ENCODE assay signal across 10 cellular contexts in genomic region chrX:134237363-134237702, GRCh38. TPM values are rescaled to one million over a fixed set of nuclear protein-coding genes. Genes with fewer than 3 reads are reported as not detected.
A peak's percentile ranks its signal among the peaks of the same experiment; 100 is the strongest.
DNase-seq lines count a peak whose midpoint lies in the region; ATAC-seq and TF ChIP-seq lines count a peak whose summit lies in the region.
"Had no signal": no experiment of that assay in that cellular context is flagged by ENCODE, and none has a peak within 500 bp of the region (broad histone marks: within the 10 kb centered on the region; RNA-seq: fewer than 3 reads in every experiment).

No MANE protein-coding gene starts in this region.

- no peak overlapping the region for H3K27ac Mint-ChIP-seq in activated naive CD8-positive, alpha-beta T cell treated with anti-CD3 and anti-CD28 coated beads, Interleukin-2, amount 10 ng/mL, durations not matched to agents 7 days and 5 days
- no peak overlapping the region for H3K27ac Mint-ChIP-seq in activated naive CD8-positive, alpha-beta T cell treated with anti-CD3 and anti-CD28 coated beads, Interleukin-2, amount 50 U/mL, for 24 hours
- H3K27ac Mint-ChIP-seq in mesothelial cell of epicardium = no peak overlapping the region
- H3K27ac Mint-ChIP-seq in CD4-positive, alpha-beta memory T cell = no peak overlapping the region
- H3K27ac Mint-ChIP-seq: T-helper 17 cell had no signal

- peak overlapping the region; percentile 57 for H3K4me3 ChIP-seq in ectodermal cell (ENCODE audit: insufficient read depth, low read depth, low read length)
- peak overlapping the region; percentile 43 for H3K4me3 ChIP-seq in upper lobe of right lung
- H3K4me3 ChIP-seq in CD4-positive, alpha-beta memory T cell (ENCODE audit: low read length in 2 of 2) = no peak overlapping the region

- POLR2A ChIA-PET in activated naive CD8-positive, alpha-beta T cell treated with anti-CD3 and anti-CD28 coated beads, Interleukin-2, amount 10 ng/mL, durations not matched to agents 7 days and 5 days (lab: Charles Lee) = no interaction called here
- POLR2A ChIA-PET in CD4-positive, alpha-beta memory T cell (lab: Charles Lee; ENCODE audit: partially characterized antibody) = no interaction called here

- H3K9me3 ChIP-seq in ectodermal cell (ENCODE audit: control insufficient read depth, low read length) (no peaks in the 10 kb centered on the region), upper lobe of right lung (no peaks in the 10 kb centered on the region)
- no peaks in the 10 kb centered on the region for H3K9me3 ChIP-seq in CD4-positive, alpha-beta memory T cell (ENCODE audit: control insufficient read depth in 1 of 2, low read length in 2 of 2)

- no peak overlapping the region for H3K4me3 Mint-ChIP-seq in activated naive CD8-positive, alpha-beta T cell treated with anti-CD3 and anti-CD28 coated beads, Interleukin-2, amount 10 ng/mL, durations not matched to agents 7 days and 5 days
- no peak overlapping the region for H3K4me3 Mint-ChIP-seq in activated naive CD8-positive, alpha-beta T cell treated with anti-CD3 and anti-CD28 coated beads, Interleukin-2, amount 50 U/mL, for 24 hours
- peak overlapping the region; percentile 59 for H3K4me3 Mint-ChIP-seq in mesothelial cell of epicardium
- peak overlapping the region in 2 of 8 donors; percentile 1 to 23 for H3K4me3 Mint-ChIP-seq in CD4-positive, alpha-beta memory T cell
- H3K4me3 Mint-ChIP-seq: central memory CD8-positive, alpha-beta T cell; T-helper 17 cell had no signal

- CTCF ChIA-PET in CD4-positive, alpha-beta memory T cell (lab: Charles Lee; ENCODE audit: partially characterized antibody) = no interaction called here

- intact Hi-C loops in upper lobe of right lung (cut with DNase I) = no loop called here
- intact Hi-C loops in CD4-positive, alpha-beta memory T cell (cut with micrococcal nuclease) = no loop called here

- peaks cover 7% of the 10 kb centered on the region for H3K4me1 Mint-ChIP-seq in activated naive CD8-positive, alpha-beta T cell treated with anti-CD3 and anti-CD28 coated beads, Interleukin-2, amount 10 ng/mL, durations not matched to agents 7 days and 5 days
- H3K4me1 Mint-ChIP-seq in activated naive CD8-positive, alpha-beta T cell treated with anti-CD3 and anti-CD28 coated beads, Interleukin-2, amount 50 U/mL, for 24 hours = peaks cover 6% of the 10 kb centered on the region
- H3K4me1 Mint-ChIP-seq in mesothelial cell of epicardium = peaks cover 5% of the 10 kb centered on the region
- H3K4me1 Mint-ChIP-seq in CD4-positive, alpha-beta memory T cell = peaks cover 0 to 5% (median 0%) of the 10 kb centered on the region in 4 donors
- H3K4me1 Mint-ChIP-seq: central memory CD8-positive, alpha-beta T cell; T-helper 17 cell had no signal

- 0 to 1% methylated on average over 20 to 23 of the region's 23 CpGs for WGBS in ectodermal cell, 2 experiments

- TF ChIP-seq CTCF in mesothelial cell of epicardium (IDR thresholded peaks at IDR 0.05; ENCODE audit: unreplicated experiment) (no peak), upper lobe of right lung (IDR thresholded peaks at IDR 0.05) (no peak)

- peak; percentile 21 for DNase-seq in activated naive CD8-positive, alpha-beta T cell treated with anti-CD3 and anti-CD28 coated beads, Interleukin-2, amount 10 ng/mL, durations not matched to agents 7 days and 5 days
- DNase-seq in activated naive CD8-positive, alpha-beta T cell treated with anti-CD3 and anti-CD28 coated beads, Interleukin-2, amount 50 U/mL, for 24 hours = no peak
- no peak for DNase-seq in mesothelial cell of epicardium (ENCODE audit: low spot score in 2 of 2, unreplicated experiment in 2 of 2)
- no peak for DNase-seq in upper lobe of right lung
- DNase-seq in CD4-positive, alpha-beta memory T cell = no peak
- DNase-seq in NCI-H2107 treated with DMSO at 0.1 percent for 48 hours (lab: John Stamatoyannopoulos, UW; ENCODE audit: unreplicated experiment) = no peak
- DNase-seq: T-helper 17 cell had no signal

- ATAC-seq in activated naive CD8-positive, alpha-beta T cell treated with anti-CD3 and anti-CD28 coated beads, Interleukin-2, amount 10 ng/mL, durations not matched to agents 7 days and 5 days (ENCODE audit: low read depth) = no peak
- ATAC-seq in activated naive CD8-positive, alpha-beta T cell treated with anti-CD3 and anti-CD28 coated beads, Interleukin-2, amount 50 U/mL, for 24 hours = no peak
- no peak for ATAC-seq in upper lobe of right lung
- no peak for ATAC-seq in GM21360 (IDR thresholded peaks at IDR 0.05; ENCODE audit: unreplicated experiment)
- ATAC-seq: T-helper 17 cell had no signal

- H3K36me3 ChIP-seq in ectodermal cell (ENCODE audit: control insufficient read depth, insufficient read depth, low read length) = no peaks in the 10 kb centered on the region
- H3K36me3 ChIP-seq in upper lobe of right lung = no peaks in the 10 kb centered on the region
- no peaks in the 10 kb centered on the region for H3K36me3 ChIP-seq in CD4-positive, alpha-beta memory T cell (ENCODE audit: insufficient read depth, low read length)

- no peaks in the 10 kb centered on the region for H3K9me3 Mint-ChIP-seq in activated naive CD8-positive, alpha-beta T cell treated with anti-CD3 and anti-CD28 coated beads, Interleukin-2, amount 10 ng/mL, durations not matched to agents 7 days and 5 days
- H3K9me3 Mint-ChIP-seq in activated naive CD8-positive, alpha-beta T cell treated with anti-CD3 and anti-CD28 coated beads, Interleukin-2, amount 50 U/mL, for 24 hours = no peaks in the 10 kb centered on the region
- peaks cover 3% of the 10 kb centered on the region for H3K9me3 Mint-ChIP-seq in mesothelial cell of epicardium
- H3K9me3 Mint-ChIP-seq in CD4-positive, alpha-beta memory T cell = no peaks in the 10 kb centered on the region
- H3K9me3 Mint-ChIP-seq: central memory CD8-positive, alpha-beta T cell had no signal

- no peaks in the 10 kb centered on the region for H3K36me3 Mint-ChIP-seq in activated naive CD8-positive, alpha-beta T cell treated with anti-CD3 and anti-CD28 coated beads, Interleukin-2, amount 10 ng/mL, durations not matched to agents 7 days and 5 days
- H3K36me3 Mint-ChIP-seq in activated naive CD8-positive, alpha-beta T cell treated with anti-CD3 and anti-CD28 coated beads, Interleukin-2, amount 50 U/mL, for 24 hours (ENCODE audit: low read depth) = no peaks in the 10 kb centered on the region
- no peaks in the 10 kb centered on the region for H3K36me3 Mint-ChIP-seq in mesothelial cell of epicardium
- H3K36me3 Mint-ChIP-seq in CD4-positive, alpha-beta memory T cell = no peaks in the 10 kb centered on the region

- H3K27me3 Mint-ChIP-seq in activated naive CD8-positive, alpha-beta T cell treated with anti-CD3 and anti-CD28 coated beads, Interleukin-2, amount 10 ng/mL, durations not matched to agents 7 days and 5 days = peaks cover 4% of the 10 kb centered on the region
- H3K27me3 Mint-ChIP-seq in activated naive CD8-positive, alpha-beta T cell treated with anti-CD3 and anti-CD28 coated beads, Interleukin-2, amount 50 U/mL, for 24 hours = peaks cover 13% of the 10 kb centered on the region
- no peaks in the 10 kb centered on the region for H3K27me3 Mint-ChIP-seq in mesothelial cell of epicardium (ENCODE audit: low read depth)
- peaks cover 7 to 11% of the 10 kb centered on the region in 2 donors for H3K27me3 Mint-ChIP-seq in CD4-positive, alpha-beta memory T cell

- H3K27me3 ChIP-seq in ectodermal cell (ENCODE audit: control insufficient read depth, insufficient read depth, low read length, poor library complexity, severe bottlenecking) (no peaks in the 10 kb centered on the region), upper lobe of right lung (no peaks in the 10 kb centered on the region)
- no peaks in the 10 kb centered on the region for H3K27me3 ChIP-seq in CD4-positive, alpha-beta memory T cell (ENCODE audit: insufficient read depth, low read length)

- no peak overlapping the region for H3K27ac ChIP-seq in ectodermal cell (ENCODE audit: insufficient read depth, low read depth, low read length, poor library complexity, severe bottlenecking)
- H3K27ac ChIP-seq in upper lobe of right lung = no peak overlapping the region
- H3K27ac ChIP-seq in CD4-positive, alpha-beta memory T cell (ENCODE audit: low read depth, low read length) = no peak overlapping the region

- H3K4me1 ChIP-seq in ectodermal cell (ENCODE audit: control insufficient read depth, insufficient read depth, low read length) (peaks cover 8% of the 10 kb centered on the region), upper lobe of right lung (no peaks in the 10 kb centered on the region)
- no peaks in the 10 kb centered on the region for H3K4me1 ChIP-seq in CD4-positive, alpha-beta memory T cell (ENCODE audit: insufficient read depth, low read length)

RNA-seq across cellular contexts. Expression of gene CCDC160, which starts 0.4 kb away (rescaled TPM):
- total RNA-seq in activated naive CD8-positive, alpha-beta T cell treated with anti-CD3 and anti-CD28 coated beads, Interleukin-2, amount 10 ng/mL, durations not matched to agents 7 days and 5 days = not detected
- 45.3 TPM for polyA plus RNA-seq in ectodermal cell (2013, experiment 1 of 4)
- 52.2 TPM for polyA plus RNA-seq in ectodermal cell (2013, experiment 2 of 4)
- polyA plus RNA-seq in ectodermal cell (2013, experiment 3 of 4) = 58.3 TPM
- polyA plus RNA-seq in ectodermal cell (2013, experiment 4 of 4) = 58.2 TPM
- total RNA-seq in mesothelial cell of epicardium (0.29 to 0.63 TPM (median 0.42 TPM) in 3 replicates), upper lobe of right lung (not detected)
- total RNA-seq in CD4-positive, alpha-beta memory T cell = not detected
- polyA plus RNA-seq in CD4-positive, alpha-beta memory T cell = not detected
- total RNA-seq: T-helper 17 cell had no signal

Comparison
In these comparisons a context has a peak if more than half of its experiments do, and no peak if none do; other contexts are left out.
1. H3K4me3 ChIP-seq: peak in ectodermal cell (single experiment) and upper lobe of right lung (single experiment); none in CD4-positive, alpha-beta memory T cell (0 of 2).